ENCODE assay signal across 1 cellular context in the genomic region with DNA sequence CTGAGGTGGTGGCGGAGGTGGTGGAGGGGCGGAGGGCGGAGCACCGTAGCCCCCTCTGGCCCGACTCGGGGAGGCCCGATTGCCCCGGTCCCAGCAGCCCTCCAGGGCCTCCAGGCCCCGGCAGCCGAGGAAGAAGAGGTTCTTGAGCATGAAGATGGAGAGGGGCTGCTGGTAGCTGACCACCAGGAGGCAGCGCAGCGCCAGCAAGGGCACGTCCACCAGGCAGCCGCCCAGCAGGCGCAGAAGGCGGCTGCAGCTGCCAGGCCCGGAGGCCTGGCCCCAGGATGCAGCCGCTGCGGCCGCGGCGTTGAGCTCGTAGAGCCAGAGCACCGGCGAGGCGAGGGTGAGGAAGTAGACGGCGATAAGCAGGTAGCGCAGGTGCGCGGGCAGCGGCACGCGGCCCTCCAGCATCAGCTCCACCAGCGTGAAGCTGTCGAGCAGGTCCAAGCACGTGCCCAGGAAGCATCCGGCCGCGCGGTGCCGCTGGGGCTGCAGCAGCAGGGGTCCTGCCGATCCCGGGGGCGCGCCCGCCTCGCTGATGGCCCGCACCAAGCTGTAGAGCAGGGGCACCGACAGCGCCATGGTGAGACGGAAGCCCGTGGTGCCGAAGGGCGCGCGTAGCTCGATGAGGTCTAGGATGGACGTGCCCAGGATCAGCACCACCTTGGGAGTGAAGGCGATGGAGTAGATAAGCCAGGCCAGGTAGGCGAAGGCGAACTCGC.
TF ChIP-seq lines count a peak whose summit lies in the region.

No MANE protein-coding gene starts in this region.

TF ChIP-seq in WTC11, 78 proteins besides CTCF, POLR2A, EP300 and RAD21 (continued from another document and continues in another):
- TF ChIP-seq, protein P1, sequence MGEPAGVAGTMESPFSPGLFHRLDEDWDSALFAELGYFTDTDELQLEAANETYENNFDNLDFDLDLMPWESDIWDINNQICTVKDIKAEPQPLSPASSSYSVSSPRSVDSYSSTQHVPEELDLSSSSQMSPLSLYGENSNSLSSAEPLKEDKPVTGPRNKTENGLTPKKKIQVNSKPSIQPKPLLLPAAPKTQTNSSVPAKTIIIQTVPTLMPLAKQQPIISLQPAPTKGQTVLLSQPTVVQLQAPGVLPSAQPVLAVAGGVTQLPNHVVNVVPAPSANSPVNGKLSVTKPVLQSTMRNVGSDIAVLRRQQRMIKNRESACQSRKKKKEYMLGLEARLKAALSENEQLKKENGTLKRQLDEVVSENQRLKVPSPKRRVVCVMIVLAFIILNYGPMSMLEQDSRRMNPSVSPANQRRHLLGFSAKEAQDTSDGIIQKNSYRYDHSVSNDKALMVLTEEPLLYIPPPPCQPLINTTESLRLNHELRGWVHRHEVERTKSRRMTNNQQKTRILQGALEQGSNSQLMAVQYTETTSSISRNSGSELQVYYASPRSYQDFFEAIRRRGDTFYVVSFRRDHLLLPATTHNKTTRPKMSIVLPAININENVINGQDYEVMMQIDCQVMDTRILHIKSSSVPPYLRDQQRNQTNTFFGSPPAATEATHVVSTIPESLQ (CRISPR knock-in tag; IDR thresholded peaks at IDR 0.05) = peak; percentile 85; the same call in 1 of the 2 replicates
- no peak for TF ChIP-seq ZNF232 (CRISPR knock-in tag; IDR thresholded peaks at IDR 0.05)
- no peak for TF ChIP-seq TP53 (CRISPR knock-in tag; IDR thresholded peaks at IDR 0.05)
- no peak for TF ChIP-seq FOXJ3 (CRISPR knock-in tag; IDR thresholded peaks at IDR 0.05; ENCODE audit: borderline replicate concordance)
- no peak for TF ChIP-seq NFATC4 (CRISPR knock-in tag; IDR thresholded peaks at IDR 0.05)
- 0 out of 2 replicates have a peak, but pooled peaks have one; percentile 75 for TF ChIP-seq ZNF219 (CRISPR knock-in tag; IDR thresholded peaks at IDR 0.05; ENCODE audit: borderline replicate concordance)
- TF ChIP-seq ERG (CRISPR knock-in tag; IDR thresholded peaks at IDR 0.05) = no peak
- TF ChIP-seq PRRX2 (CRISPR knock-in tag; IDR thresholded peaks at IDR 0.05) = no peak
- no peak for TF ChIP-seq EMX1 (CRISPR knock-in tag; IDR thresholded peaks at IDR 0.05)
- no peak; the same call in 1 of the 2 replicates for TF ChIP-seq NFYB (CRISPR knock-in tag; conservative IDR thresholded peaks at IDR 0.05; ENCODE audit: low read depth)
- 0 out of 2 replicates have a peak, but pooled peaks have one; percentile 58 for TF ChIP-seq TCF7 (CRISPR knock-in tag; IDR thresholded peaks at IDR 0.05; ENCODE audit: low read depth)
- TF ChIP-seq ZNF396 (CRISPR knock-in tag; IDR thresholded peaks at IDR 0.05; ENCODE audit: borderline replicate concordance) = no peak
- TF ChIP-seq SMAD4 (CRISPR knock-in tag; IDR thresholded peaks at IDR 0.05) = peak; percentile 75; the same call in 1 of the 2 replicates
- TF ChIP-seq, protein P2, sequence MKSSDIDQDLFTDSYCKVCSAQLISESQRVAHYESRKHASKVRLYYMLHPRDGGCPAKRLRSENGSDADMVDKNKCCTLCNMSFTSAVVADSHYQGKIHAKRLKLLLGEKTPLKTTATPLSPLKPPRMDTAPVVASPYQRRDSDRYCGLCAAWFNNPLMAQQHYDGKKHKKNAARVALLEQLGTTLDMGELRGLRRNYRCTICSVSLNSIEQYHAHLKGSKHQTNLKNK (CRISPR knock-in tag; IDR thresholded peaks at IDR 0.05) = no peak
- no peak for TF ChIP-seq GTF2I (CRISPR knock-in tag; conservative IDR thresholded peaks at IDR 0.05)
- TF ChIP-seq RELA (CRISPR knock-in tag; IDR thresholded peaks at IDR 0.05; ENCODE audit: borderline replicate concordance) = peak; percentile 84; the same call in 1 of the 2 replicates
- TF ChIP-seq HMGA2 (CRISPR knock-in tag; IDR thresholded peaks at IDR 0.05) = no peak
- no peak for TF ChIP-seq ZNF121 (CRISPR knock-in tag; IDR thresholded peaks at IDR 0.05)
- TF ChIP-seq PREB (CRISPR knock-in tag; IDR thresholded peaks at IDR 0.05; ENCODE audit: borderline replicate concordance) = no peak
- TF ChIP-seq, protein P3, sequence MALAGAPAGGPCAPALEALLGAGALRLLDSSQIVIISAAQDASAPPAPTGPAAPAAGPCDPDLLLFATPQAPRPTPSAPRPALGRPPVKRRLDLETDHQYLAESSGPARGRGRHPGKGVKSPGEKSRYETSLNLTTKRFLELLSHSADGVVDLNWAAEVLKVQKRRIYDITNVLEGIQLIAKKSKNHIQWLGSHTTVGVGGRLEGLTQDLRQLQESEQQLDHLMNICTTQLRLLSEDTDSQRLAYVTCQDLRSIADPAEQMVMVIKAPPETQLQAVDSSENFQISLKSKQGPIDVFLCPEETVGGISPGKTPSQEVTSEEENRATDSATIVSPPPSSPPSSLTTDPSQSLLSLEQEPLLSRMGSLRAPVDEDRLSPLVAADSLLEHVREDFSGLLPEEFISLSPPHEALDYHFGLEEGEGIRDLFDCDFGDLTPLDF (CRISPR knock-in tag; IDR thresholded peaks at IDR 0.05) = no peak; the same call in 1 of the 2 replicates
- TF ChIP-seq ATF3 (CRISPR knock-in tag; conservative IDR thresholded peaks at IDR 0.05) = no peak
- TF ChIP-seq IRF1 (CRISPR knock-in tag; IDR thresholded peaks at IDR 0.05) = peak; percentile 87; the same call in 1 of the 2 replicates
- TF ChIP-seq FOXK1 (CRISPR knock-in tag; IDR thresholded peaks at IDR 0.05) = peak; percentile 63; the same call in 1 of the 2 replicates
- no peak for TF ChIP-seq CBFB (CRISPR knock-in tag; IDR thresholded peaks at IDR 0.05; ENCODE audit: low read depth)
- TF ChIP-seq ATF1 (CRISPR knock-in tag; IDR thresholded peaks at IDR 0.05) = no peak
- TF ChIP-seq MAX (CRISPR knock-in tag; IDR thresholded peaks at IDR 0.05) = peak; percentile 97
- TF ChIP-seq SMAD3 (CRISPR knock-in tag; IDR thresholded peaks at IDR 0.05; ENCODE audit: borderline replicate concordance) = peak; percentile 74
- TF ChIP-seq CREB1 (CRISPR knock-in tag; IDR thresholded peaks at IDR 0.05) = no peak
- TF ChIP-seq ETV6 (CRISPR knock-in tag; IDR thresholded peaks at IDR 0.05) = peak; percentile 74; the same call in 1 of the 2 replicates
- TF ChIP-seq MYBL2 (CRISPR knock-in tag; IDR thresholded peaks at IDR 0.05) = 0 out of 2 replicates have a peak, but pooled peaks have one; percentile 51
- TF ChIP-seq CREM (CRISPR knock-in tag; IDR thresholded peaks at IDR 0.05) = no peak
- no peak for TF ChIP-seq E2F5 (CRISPR knock-in tag; IDR thresholded peaks at IDR 0.05)
- no peak; the same call in 1 of the 2 replicates for TF ChIP-seq IRF2 (CRISPR knock-in tag; IDR thresholded peaks at IDR 0.05; ENCODE audit: borderline replicate concordance, low read depth)
- TF ChIP-seq, protein P4, sequence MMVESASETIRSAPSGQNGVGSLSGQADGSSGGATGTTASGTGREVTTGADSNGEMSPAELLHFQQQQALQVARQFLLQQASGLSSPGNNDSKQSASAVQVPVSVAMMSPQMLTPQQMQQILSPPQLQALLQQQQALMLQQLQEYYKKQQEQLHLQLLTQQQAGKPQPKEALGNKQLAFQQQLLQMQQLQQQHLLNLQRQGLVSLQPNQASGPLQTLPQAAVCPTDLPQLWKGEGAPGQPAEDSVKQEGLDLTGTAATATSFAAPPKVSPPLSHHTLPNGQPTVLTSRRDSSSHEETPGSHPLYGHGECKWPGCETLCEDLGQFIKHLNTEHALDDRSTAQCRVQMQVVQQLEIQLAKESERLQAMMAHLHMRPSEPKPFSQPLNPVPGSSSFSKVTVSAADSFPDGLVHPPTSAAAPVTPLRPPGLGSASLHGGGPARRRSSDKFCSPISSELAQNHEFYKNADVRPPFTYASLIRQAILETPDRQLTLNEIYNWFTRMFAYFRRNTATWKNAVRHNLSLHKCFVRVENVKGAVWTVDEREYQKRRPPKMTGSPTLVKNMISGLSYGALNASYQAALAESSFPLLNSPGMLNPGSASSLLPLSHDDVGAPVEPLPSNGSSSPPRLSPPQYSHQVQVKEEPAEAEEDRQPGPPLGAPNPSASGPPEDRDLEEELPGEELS (CRISPR knock-in tag; IDR thresholded peaks at IDR 0.05) = peak; percentile 96
- TF ChIP-seq TEAD1 (CRISPR knock-in tag; IDR thresholded peaks at IDR 0.05) = peak; percentile 70; the same call in 1 of the 2 replicates
- TF ChIP-seq NR3C1 (CRISPR knock-in tag; conservative IDR thresholded peaks at IDR 0.05; ENCODE audit: low read depth) = 0 out of 2 replicates have a peak, but pooled peaks have one; percentile 75
- TF ChIP-seq NFE2L1 (CRISPR knock-in tag; IDR thresholded peaks at IDR 0.05) = peak; percentile 67; the same call in 1 of the 2 replicates
- TF ChIP-seq FOXP1 (CRISPR knock-in tag; IDR thresholded peaks at IDR 0.05; ENCODE audit: borderline replicate concordance) = peak; percentile 52; the same call in 1 of the 2 replicates
- TF ChIP-seq ZNF416 (CRISPR knock-in tag; IDR thresholded peaks at IDR 0.05) = peak; percentile 32; the same call in 1 of the 2 replicates
- TF ChIP-seq NR2C2 (CRISPR knock-in tag; IDR thresholded peaks at IDR 0.05) = no peak; the same call in 1 of the 2 replicates
- TF ChIP-seq E2F4 (CRISPR knock-in tag; IDR thresholded peaks at IDR 0.05; ENCODE audit: borderline replicate concordance, low read depth) = no peak
- no peak for TF ChIP-seq ELF4 (CRISPR knock-in tag; IDR thresholded peaks at IDR 0.05; ENCODE audit: low read depth)
- no peak for TF ChIP-seq ATF2 (CRISPR knock-in tag; IDR thresholded peaks at IDR 0.05; ENCODE audit: borderline replicate concordance, low read depth)
- TF ChIP-seq ZBTB21 (CRISPR knock-in tag; IDR thresholded peaks at IDR 0.05; ENCODE audit: borderline replicate concordance) = no peak
